In genomic region chr16:13005836-13006235, GRCh38 we compare ENCODE assay signal across 25 cellular contexts.
"Had no signal": no experiment of that assay in that cellular context is flagged by ENCODE, and none has a peak within 500 bp of the region (broad histone marks: within the 10 kb centered on the region; RNA-seq: fewer than 3 reads in every experiment).

No MANE protein-coding gene starts in this region.

- H3K27ac ChIP-seq: colonic mucosa, esophagus squamous epithelium, neutrophil, parathyroid adenoma, sigmoid colon, skin epidermis, spleen, testis, tibial nerve, upper lobe of left lung had no signal

- DNase-seq: colonic mucosa; effector memory CD4-positive, alpha-beta T cell; erythroblast; esophagus squamous epithelium; foreskin melanocyte; hypothalamus; immature natural killer cell; islet precursor cell; kidney glomerular epithelial cell; natural killer cell; right cardiac atrium; sigmoid colon; spleen; stimulated activated CD4-positive, alpha-beta T cell treated with anti-CD3 and anti-CD28 coated beads, Interleukin-4, amount 100 ng/mL, for 4 hours; stimulated activated naive CD8-positive, alpha-beta T cell treated with anti-CD3 and anti-CD28 coated beads, Interleukin-15, Interleukin-2, amounts not matched to agents 100 U/mL and 50 U/mL, for 24 hours; substantia nigra; testis; upper lobe of left lung had no signal

- ATAC-seq: left lobe of liver; natural killer cell; right cardiac atrium; stimulated activated memory B cell treated with anti-CD40 and anti-IgM and Interleukin-4, amounts not matched to agents 10 μg/mL and 1 μg/mL and 100 μg/mL, for 72 hours; stimulated activated naive CD8-positive, alpha-beta T cell treated with anti-CD3 and anti-CD28 coated beads, Interleukin-15, Interleukin-2, amounts not matched to agents 100 U/mL and 50 U/mL, for 24 hours had no signal

- H3K27me3 ChIP-seq: colonic mucosa, esophagus squamous epithelium, neutrophil, sigmoid colon, testis, tibial nerve, upper lobe of left lung had no signal

- H3K4me3 ChIP-seq: colonic mucosa, esophagus squamous epithelium, lung, sigmoid colon, skin epidermis, spleen, testis, tibial nerve, upper lobe of left lung had no signal
